10 cellular contexts compared by ENCODE assay signal in genomic region chr3:178777718-178778411, GRCh38.
A peak's percentile ranks its signal among the peaks of the same experiment; 100 is the strongest.
DNase-seq lines count a peak whose midpoint lies in the region; ATAC-seq and TF ChIP-seq lines count a peak whose summit lies in the region.
"Had no signal": no experiment of that assay in that cellular context is flagged by ENCODE, and none has a peak within 500 bp of the region (broad histone marks: within the 10 kb centered on the region; RNA-seq: fewer than 3 reads in every experiment).

No MANE protein-coding gene starts in this region.

- DNase-seq in BJ (ENCODE audit: low read depth): peak; percentile 46
- DNase-seq in brain microvascular endothelial cell: peak; percentile 85
- DNase-seq in SKM-1 (lab: John Stamatoyannopoulos, UW; ENCODE audit: unreplicated experiment): no peak
- no peak for DNase-seq in erythroblast (lab: John Stamatoyannopoulos, UW)
- DNase-seq in activated CD8-positive, alpha-beta memory T cell treated with anti-CD3 and anti-CD28 coated beads, Interleukin-2, amount 50 U/mL, for 48 hours: no peak
- DNase-seq: cerebellar nuclear complex, left cardiac atrium had no signal

- in situ Hi-C loops in brain microvascular endothelial cell (cut with HindIII; ENCODE audit: low pct_ligation_motif_present, low sequenced_read_pairs): no loop called here

- CTCF ChIA-PET in BJ (lab: Yijun Ruan, JAX): no interaction called here

- no peak for TF ChIP-seq CTCF in BJ (IDR thresholded peaks at IDR 0.05; ENCODE audit: insufficient read depth, low read depth, low read length)
- no peak for TF ChIP-seq CTCF in brain microvascular endothelial cell (IDR thresholded peaks at IDR 0.05; ENCODE audit: low read depth, low read length, missing control alignments)

- ATAC-seq in GM18870 (IDR thresholded peaks at IDR 0.05; ENCODE audit: unreplicated experiment) (peak; percentile 86), HG03378 (IDR thresholded peaks at IDR 0.05; ENCODE audit: unreplicated experiment) (peak; percentile 84), GM21576 (IDR thresholded peaks at IDR 0.05; ENCODE audit: unreplicated experiment) (no peak)

- H3K4me3 ChIP-seq in BJ (ENCODE audit: low read depth, low read length) (no peak overlapping the region), brain microvascular endothelial cell (ENCODE audit: low read depth, low read length) (no peak overlapping the region)

- H3K27me3 ChIP-seq in BJ (ENCODE audit: control insufficient read depth, insufficient read depth, low read length) (no peaks in the 10 kb centered on the region), brain microvascular endothelial cell (replicated peaks) (no peaks in the 10 kb centered on the region)

- POLR2A ChIA-PET in BJ (lab: Charles Lee): no interaction called here

- H3K36me3 ChIP-seq in BJ (ENCODE audit: control insufficient read depth, insufficient read depth, low read length) (no peaks in the 10 kb centered on the region), brain microvascular endothelial cell (replicated peaks) (no peaks in the 10 kb centered on the region)

- TF ChIP-seq POLR2A in erythroblast (IDR thresholded peaks at IDR 0.05; ENCODE audit: low read length): no peak

- H3K27ac ChIP-seq in brain microvascular endothelial cell: peak overlapping the region; percentile 19

Comparison
In these comparisons a context has a peak if more than half of its experiments do, and no peak if none do; other contexts are left out.
1. DNase-seq: peak in BJ (single experiment) and brain microvascular endothelial cell (single experiment); none in SKM-1 (single experiment), erythroblast (0 of 2) and activated CD8-positive, alpha-beta memory T cell treated with anti-CD3 and anti-CD28 coated beads, Interleukin-2, amount 50 U/mL, for 48 hours (single experiment).